In the genomic region with DNA sequence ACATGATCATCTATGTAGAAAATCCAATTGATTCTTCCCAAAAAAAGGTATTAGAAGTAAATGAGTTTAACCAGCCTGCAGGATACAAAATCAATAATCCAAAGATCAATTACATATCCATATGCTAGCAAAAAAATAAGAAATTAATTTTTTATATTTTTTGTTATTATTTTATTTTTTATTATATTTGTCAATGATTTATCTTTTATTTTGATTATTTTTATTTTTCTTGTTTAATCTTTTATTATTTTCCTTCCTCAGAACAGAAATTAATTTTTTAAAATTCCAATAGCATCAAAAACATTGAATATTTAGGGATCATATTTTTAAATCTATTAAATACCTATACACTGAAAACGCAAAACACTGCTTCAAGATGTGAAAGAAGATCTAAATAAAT, we compare ENCODE assay signal across 24 cellular contexts.
"Had no signal": no experiment of that assay in that cellular context is flagged by ENCODE, and none has a peak within 500 bp of the region (broad histone marks: within the 10 kb centered on the region; RNA-seq: fewer than 3 reads in every experiment).

No MANE protein-coding gene starts in this region.

- H3K4me3 ChIP-seq: heart right ventricle, hepatocyte, left lung, lower lobe of right lung, mucosa of descending colon, right atrium auricular region, right lobe of liver, stomach, thoracic aorta, tibial artery, upper lobe of right lung had no signal

- H3K36me3 ChIP-seq: heart right ventricle, left lung, lower lobe of right lung, right atrium auricular region, right lobe of liver, stomach, thoracic aorta, tibial artery, upper lobe of right lung had no signal

- H3K27me3 ChIP-seq: heart right ventricle, hepatocyte, left lung, right atrium auricular region, right lobe of liver, stomach, tibial artery, upper lobe of right lung had no signal

- DNase-seq: heart right ventricle; left colon; left lung; lower lobe of right lung; mammary epithelial cell; mesenchymal stem cell; mucosa of descending colon; naive thymus-derived CD4-positive, alpha-beta T cell; right lobe of liver; stimulated activated CD4-positive, alpha-beta T cell treated with anti-CD3 and anti-CD28 coated beads, Interleukin-12 subunit alpha, Interleukin-12 subunit beta, amount 100 ng/mL, for 4 hours; stimulated activated CD4-positive, alpha-beta T cell treated with anti-CD3 and anti-CD28 coated beads, Interleukin-15, amount 100 ng/mL, for 24 hours; stimulated activated CD4-positive, alpha-beta T cell treated with anti-CD3 and anti-CD28 coated beads, Interleukin-2, amount 100 ng/mL, for 24 hours; stimulated activated CD4-positive, alpha-beta T cell treated with anti-CD3 and anti-CD28 coated beads, Interleukin-4, amount 100 ng/mL, for 1 hour; stimulated activated naive B cell treated with anti-CD40 and anti-IgM and Interleukin-4, amounts not matched to agents 10 μg/mL and 1 μg/mL and 100 μg/mL, for 72 hours; stimulated activated naive CD8-positive, alpha-beta T cell treated with anti-CD3 and anti-CD28 coated beads, Interleukin-15, Interleukin-2, amounts not matched to agents 100 U/mL and 50 U/mL, for 24 hours; stomach; tibial artery; trophoblast cell; upper lobe of right lung had no signal

- FAIRE-seq: keratinocyte, urothelium cell line had no signal

- H3K9me3 ChIP-seq: left lung, lower lobe of right lung, mucosa of descending colon, right atrium auricular region, right lobe of liver, stomach, thoracic aorta, tibial artery, upper lobe of right lung had no signal

- H3K4me1 ChIP-seq: right atrium auricular region, right lobe of liver, stomach, tibial artery, upper lobe of right lung had no signal

- H3K27ac ChIP-seq: hepatocyte, lower lobe of right lung, right atrium auricular region, right lobe of liver, stomach, thoracic aorta, tibial artery, upper lobe of right lung had no signal
